1 cellular context compared by ENCODE assay signal in genomic region chr4:39406763-39407583, GRCh38.
A peak's percentile ranks its signal among the peaks of the same experiment; 100 is the strongest.
TF ChIP-seq lines count a peak whose summit lies in the region.

Gene KLB, plus strand, starts transcription at chr4:39406930. Its CDS starts 20 bp downstream, at chr4:39406950.

TF ChIP-seq in HepG2, 621 proteins besides CTCF, POLR2A, EP300 and RAD21 (continued from another document and continues in another):
- TF ChIP-seq AFF4 (CRISPR knock-in tag; IDR thresholded peaks at IDR 0.05) (peak; percentile 74; the same call in 1 of the 2 replicates), ZNF746 (CRISPR knock-in tag; IDR thresholded peaks at IDR 0.05) (no peak; the same call in 1 of the 2 replicates), CC2D1A (CRISPR knock-in tag; IDR thresholded peaks at IDR 0.05) (no peak), ATM (IDR thresholded peaks at IDR 0.05; ENCODE audit: borderline replicate concordance) (no peak), ZNF121 (CRISPR knock-in tag; IDR thresholded peaks at IDR 0.05) (no peak), ATF1 (CRISPR knock-in tag; IDR thresholded peaks at IDR 0.05) (peak; percentile 69; the same call in 1 of the 2 replicates), ZNF709 (CRISPR knock-in tag; IDR thresholded peaks at IDR 0.05) (no peak), MTA3 (CRISPR knock-in tag; IDR thresholded peaks at IDR 0.05) (no peak), MED8 (CRISPR knock-in tag; IDR thresholded peaks at IDR 0.05; ENCODE audit: insufficient replicate concordance) (peak; percentile 41), ZNF30 (CRISPR knock-in tag; IDR thresholded peaks at IDR 0.05) (no peak), MIXL1 (CRISPR knock-in tag; IDR thresholded peaks at IDR 0.05) (peak; percentile 86; the same call in 1 of the 2 replicates), CREM (IDR thresholded peaks at IDR 0.05) (peak; percentile 59), CREM (CRISPR knock-in tag; IDR thresholded peaks at IDR 0.05) (no peak), SRSF4 (IDR thresholded peaks at IDR 0.05; ENCODE audit: low read depth, low read length, poor library complexity, severe bottlenecking) (no peak), ZFP91 (CRISPR knock-in tag; IDR thresholded peaks at IDR 0.05; ENCODE audit: borderline replicate concordance) (no peak), U2AF2 (IDR thresholded peaks at IDR 0.05; ENCODE audit: low read depth, low read length) (no peak), ZNF510 (CRISPR knock-in tag; IDR thresholded peaks at IDR 0.05; ENCODE audit: low read depth) (no peak), NCOA5 (CRISPR knock-in tag; IDR thresholded peaks at IDR 0.05) (no peak), NR2F6 (IDR thresholded peaks at IDR 0.05) (no peak), NR2F6 (CRISPR knock-in tag; IDR thresholded peaks at IDR 0.05) (peak; percentile 30; the same call in 1 of the 2 replicates), SPEN (CRISPR knock-in tag; IDR thresholded peaks at IDR 0.05; ENCODE audit: low read depth) (no peak), ZNF788 (CRISPR knock-in tag; IDR thresholded peaks at IDR 0.05; ENCODE audit: borderline replicate concordance) (no peak; the same call in 1 of the 2 replicates), PITX1 (CRISPR knock-in tag; IDR thresholded peaks at IDR 0.05) (peak; percentile 59; the same call in 1 of the 2 replicates), ZNF251 (CRISPR knock-in tag; IDR thresholded peaks at IDR 0.05) (no peak), TMF1 (CRISPR knock-in tag; IDR thresholded peaks at IDR 0.05; ENCODE audit: low read depth) (no peak), ATF5 (CRISPR knock-in tag; IDR thresholded peaks at IDR 0.05; ENCODE audit: low read depth) (no peak), RNF2 (conservative IDR thresholded peaks at IDR 0.05; ENCODE audit: low read depth) (no peak), ARID3A (IDR thresholded peaks at IDR 0.05; ENCODE audit: low read depth, low read length) (peak; percentile 98), FOXK1 (CRISPR knock-in tag; IDR thresholded peaks at IDR 0.05; ENCODE audit: borderline replicate concordance, low read depth) (peak; percentile 48; the same call in 1 of the 2 replicates), ZNF382 (CRISPR knock-in tag; IDR thresholded peaks at IDR 0.05; ENCODE audit: borderline replicate concordance) (no peak), TRAFD1 (CRISPR knock-in tag; IDR thresholded peaks at IDR 0.05; ENCODE audit: borderline replicate concordance) (no peak), HHEX (CRISPR knock-in tag; IDR thresholded peaks at IDR 0.05) (no peak), ZNF143 (CRISPR knock-in tag; IDR thresholded peaks at IDR 0.05) (no peak), ESRRA (CRISPR knock-in tag; IDR thresholded peaks at IDR 0.05; ENCODE audit: low read depth) (no peak; the same call in 1 of the 2 replicates), ZFP82 (CRISPR knock-in tag; IDR thresholded peaks at IDR 0.05; ENCODE audit: borderline replicate concordance) (no peak), ZNF713 (CRISPR knock-in tag; IDR thresholded peaks at IDR 0.05) (no peak)
- TF ChIP-seq, protein P1, sequence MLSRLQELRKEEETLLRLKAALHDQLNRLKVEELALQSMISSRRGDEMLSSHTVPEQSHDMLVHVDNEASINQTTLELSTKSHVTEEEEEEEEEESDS (CRISPR knock-in tag; IDR thresholded peaks at IDR 0.05; ENCODE audit: borderline replicate concordance): 0 out of 2 replicates have a peak, but pooled peaks have one; percentile 33
- TF ChIP-seq, protein P2, sequence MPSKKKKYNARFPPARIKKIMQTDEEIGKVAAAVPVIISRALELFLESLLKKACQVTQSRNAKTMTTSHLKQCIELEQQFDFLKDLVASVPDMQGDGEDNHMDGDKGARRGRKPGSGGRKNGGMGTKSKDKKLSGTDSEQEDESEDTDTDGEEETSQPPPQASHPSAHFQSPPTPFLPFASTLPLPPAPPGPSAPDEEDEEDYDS (CRISPR knock-in tag; IDR thresholded peaks at IDR 0.05): peak; percentile 99
- TF ChIP-seq, protein P3, sequence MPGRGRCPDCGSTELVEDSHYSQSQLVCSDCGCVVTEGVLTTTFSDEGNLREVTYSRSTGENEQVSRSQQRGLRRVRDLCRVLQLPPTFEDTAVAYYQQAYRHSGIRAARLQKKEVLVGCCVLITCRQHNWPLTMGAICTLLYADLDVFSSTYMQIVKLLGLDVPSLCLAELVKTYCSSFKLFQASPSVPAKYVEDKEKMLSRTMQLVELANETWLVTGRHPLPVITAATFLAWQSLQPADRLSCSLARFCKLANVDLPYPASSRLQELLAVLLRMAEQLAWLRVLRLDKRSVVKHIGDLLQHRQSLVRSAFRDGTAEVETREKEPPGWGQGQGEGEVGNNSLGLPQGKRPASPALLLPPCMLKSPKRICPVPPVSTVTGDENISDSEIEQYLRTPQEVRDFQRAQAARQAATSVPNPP (CRISPR knock-in tag; IDR thresholded peaks at IDR 0.05): no peak
- TF ChIP-seq, protein P4, sequence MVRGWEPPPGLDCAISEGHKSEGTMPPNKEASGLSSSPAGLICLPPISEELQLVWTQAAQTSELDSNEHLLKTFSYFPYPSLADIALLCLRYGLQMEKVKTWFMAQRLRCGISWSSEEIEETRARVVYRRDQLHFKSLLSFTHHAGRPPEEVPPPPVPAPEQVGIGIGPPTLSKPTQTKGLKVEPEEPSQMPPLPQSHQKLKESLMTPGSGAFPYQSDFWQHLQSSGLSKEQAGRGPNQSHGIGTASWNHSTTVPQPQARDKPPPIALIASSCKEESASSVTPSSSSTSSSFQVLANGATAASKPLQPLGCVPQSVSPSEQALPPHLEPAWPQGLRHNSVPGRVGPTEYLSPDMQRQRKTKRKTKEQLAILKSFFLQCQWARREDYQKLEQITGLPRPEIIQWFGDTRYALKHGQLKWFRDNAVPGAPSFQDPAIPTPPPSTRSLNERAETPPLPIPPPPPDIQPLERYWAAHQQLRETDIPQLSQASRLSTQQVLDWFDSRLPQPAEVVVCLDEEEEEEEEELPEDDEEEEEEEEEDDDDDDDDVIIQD (CRISPR knock-in tag; IDR thresholded peaks at IDR 0.05; ENCODE audit: low read depth): peak; percentile 85
- TF ChIP-seq, protein P5, sequence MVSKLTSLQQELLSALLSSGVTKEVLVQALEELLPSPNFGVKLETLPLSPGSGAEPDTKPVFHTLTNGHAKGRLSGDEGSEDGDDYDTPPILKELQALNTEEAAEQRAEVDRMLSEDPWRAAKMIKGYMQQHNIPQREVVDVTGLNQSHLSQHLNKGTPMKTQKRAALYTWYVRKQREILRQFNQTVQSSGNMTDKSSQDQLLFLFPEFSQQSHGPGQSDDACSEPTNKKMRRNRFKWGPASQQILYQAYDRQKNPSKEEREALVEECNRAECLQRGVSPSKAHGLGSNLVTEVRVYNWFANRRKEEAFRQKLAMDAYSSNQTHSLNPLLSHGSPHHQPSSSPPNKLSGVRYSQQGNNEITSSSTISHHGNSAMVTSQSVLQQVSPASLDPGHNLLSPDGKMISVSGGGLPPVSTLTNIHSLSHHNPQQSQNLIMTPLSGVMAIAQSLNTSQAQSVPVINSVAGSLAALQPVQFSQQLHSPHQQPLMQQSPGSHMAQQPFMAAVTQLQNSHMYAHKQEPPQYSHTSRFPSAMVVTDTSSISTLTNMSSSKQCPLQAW (CRISPR knock-in tag; IDR thresholded peaks at IDR 0.05): peak; percentile 100
- TF ChIP-seq, protein P6, sequence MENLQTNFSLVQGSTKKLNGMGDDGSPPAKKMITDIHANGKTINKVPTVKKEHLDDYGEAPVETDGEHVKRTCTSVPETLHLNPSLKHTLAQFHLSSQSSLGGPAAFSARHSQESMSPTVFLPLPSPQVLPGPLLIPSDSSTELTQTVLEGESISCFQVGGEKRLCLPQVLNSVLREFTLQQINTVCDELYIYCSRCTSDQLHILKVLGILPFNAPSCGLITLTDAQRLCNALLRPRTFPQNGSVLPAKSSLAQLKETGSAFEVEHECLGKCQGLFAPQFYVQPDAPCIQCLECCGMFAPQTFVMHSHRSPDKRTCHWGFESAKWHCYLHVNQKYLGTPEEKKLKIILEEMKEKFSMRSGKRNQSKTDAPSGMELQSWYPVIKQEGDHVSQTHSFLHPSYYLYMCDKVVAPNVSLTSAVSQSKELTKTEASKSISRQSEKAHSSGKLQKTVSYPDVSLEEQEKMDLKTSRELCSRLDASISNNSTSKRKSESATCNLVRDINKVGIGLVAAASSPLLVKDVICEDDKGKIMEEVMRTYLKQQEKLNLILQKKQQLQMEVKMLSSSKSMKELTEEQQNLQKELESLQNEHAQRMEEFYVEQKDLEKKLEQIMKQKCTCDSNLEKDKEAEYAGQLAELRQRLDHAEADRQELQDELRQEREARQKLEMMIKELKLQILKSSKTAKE (CRISPR knock-in tag; IDR thresholded peaks at IDR 0.05; ENCODE audit: borderline replicate concordance): no peak
